ENCODE assay signal across 8 cellular contexts in genomic region chr5:78509884-78510769, GRCh38.
DNase-seq lines count a peak whose midpoint lies in the region; ATAC-seq, FAIRE-seq and TF ChIP-seq lines count a peak whose summit lies in the region.

No MANE protein-coding gene starts in this region.

- TF ChIP-seq CTCF in epithelial cell of proximal tubule (conservative IDR thresholded peaks at IDR 0.05; ENCODE audit: low read depth, low read length): peak; percentile 35

- H3K9me3 Mint-ChIP-seq in IgD-negative memory B cell: peaks cover 0 to 5% (median 0%) of the 10 kb centered on the region in 3 donors
- no peaks in the 10 kb centered on the region for H3K9me3 Mint-ChIP-seq in activated CD8-positive, alpha-beta memory T cell treated with anti-CD3 and anti-CD28 coated beads, Interleukin-2, amount 10 ng/mL, durations not matched to agents 7 days and 5 days (ENCODE audit: low read depth)

- H3K27me3 ChIP-seq in muscle layer of duodenum (ENCODE audit: low read depth, low read length): no peaks in the 10 kb centered on the region
- H3K27me3 ChIP-seq in thymus (ENCODE audit: control insufficient read depth, insufficient read depth): peaks cover 11% of the 10 kb centered on the region

- no peak for TF ChIP-seq POLR2A in H54 (IDR thresholded peaks at IDR 0.05; ENCODE audit: low read depth, low read length)

- peak overlapping the region in 1 of 3 donors; percentile 40 for H3K27ac Mint-ChIP-seq in IgD-negative memory B cell
- H3K27ac Mint-ChIP-seq in activated CD8-positive, alpha-beta memory T cell treated with anti-CD3 and anti-CD28 coated beads, Interleukin-2, amount 10 ng/mL, durations not matched to agents 7 days and 5 days: no peak overlapping the region

- peak overlapping the region; percentile 80 for H3K27ac ChIP-seq in muscle layer of duodenum (ENCODE audit: low read length)
- H3K27ac ChIP-seq in thymus (ENCODE audit: low read depth): peak overlapping the region; percentile 25

- H3K4me3 Mint-ChIP-seq in IgD-negative memory B cell: peak overlapping the region; percentile 84 to 96 (median 89)
- peak overlapping the region; percentile 68 for H3K4me3 Mint-ChIP-seq in activated CD8-positive, alpha-beta memory T cell treated with anti-CD3 and anti-CD28 coated beads, Interleukin-2, amount 10 ng/mL, durations not matched to agents 7 days and 5 days

- no peaks in the 10 kb centered on the region for H3K9me3 ChIP-seq in muscle layer of duodenum (ENCODE audit: control insufficient read depth in 1 of 2, low read length in 2 of 2)
- no peaks in the 10 kb centered on the region for H3K9me3 ChIP-seq in thymus (ENCODE audit: control insufficient read depth)

- peaks cover 16 to 49% of the 10 kb centered on the region in 2 donors for H3K4me1 ChIP-seq in muscle layer of duodenum (ENCODE audit: control insufficient read depth in 1 of 2, insufficient read depth in 2 of 2, low read length in 2 of 2)
- H3K4me1 ChIP-seq in thymus (ENCODE audit: control insufficient read depth, insufficient read depth, low read length): peaks cover 9% of the 10 kb centered on the region

- H3K4me3 ChIP-seq in epithelial cell of proximal tubule (ENCODE audit: low read depth, low read length) (peak overlapping the region; percentile 42), muscle layer of duodenum (ENCODE audit: low read depth in 1 of 2, low read length in 2 of 2) (peak overlapping the region; percentile 66 to 69), thymus (ENCODE audit: low read length) (peak overlapping the region; percentile 47)

- DNase-seq in DMS53 (lab: John Stamatoyannopoulos, UW) (peak; percentile 87), epithelial cell of proximal tubule (ENCODE audit: low read depth) (no peak), H54 (ENCODE audit: insufficient read length, low spot score) (no peak)
- DNase-seq in activated CD8-positive, alpha-beta memory T cell treated with anti-CD3 and anti-CD28 coated beads, Interleukin-2, amount 10 ng/mL, durations not matched to agents 7 days and 5 days: peak; percentile 46

- CTCF ChIA-PET in activated CD8-positive, alpha-beta memory T cell treated with anti-CD3 and anti-CD28 coated beads, Interleukin-2, amount 10 ng/mL, durations not matched to agents 7 days and 5 days (lab: Charles Lee): interaction anchor here (1.6 kb wide), 1 partner anchor 13 kb away, joined by 3 read pairs; no protein-coding TSS in a partner anchor

- H3K27me3 Mint-ChIP-seq in IgD-negative memory B cell: peaks cover 8% of the 10 kb centered on the region
- peaks cover 81% of the 10 kb centered on the region for H3K27me3 Mint-ChIP-seq in activated CD8-positive, alpha-beta memory T cell treated with anti-CD3 and anti-CD28 coated beads, Interleukin-2, amount 10 ng/mL, durations not matched to agents 7 days and 5 days

- FAIRE-seq in H54 (lab: Jason Lieb, UNC): no peak

- H3K36me3 Mint-ChIP-seq in IgD-negative memory B cell: no peaks in the 10 kb centered on the region
- no peaks in the 10 kb centered on the region for H3K36me3 Mint-ChIP-seq in activated CD8-positive, alpha-beta memory T cell treated with anti-CD3 and anti-CD28 coated beads, Interleukin-2, amount 10 ng/mL, durations not matched to agents 7 days and 5 days

- ATAC-seq in GM21381 (IDR thresholded peaks at IDR 0.05; ENCODE audit: unreplicated experiment): peak; percentile 80
- ATAC-seq in activated CD8-positive, alpha-beta memory T cell treated with anti-CD3 and anti-CD28 coated beads, Interleukin-2, amount 10 ng/mL, durations not matched to agents 7 days and 5 days: peak; percentile 77

- no peaks in the 10 kb centered on the region for H3K36me3 ChIP-seq in muscle layer of duodenum (ENCODE audit: control insufficient read depth in 1 of 2, insufficient read depth in 2 of 2, low read length in 2 of 2)
- H3K36me3 ChIP-seq in thymus (ENCODE audit: control insufficient read depth, insufficient read depth): no peaks in the 10 kb centered on the region

- peaks cover 12 to 14% (median 14%) of the 10 kb centered on the region in 3 donors for H3K4me1 Mint-ChIP-seq in IgD-negative memory B cell
- H3K4me1 Mint-ChIP-seq in activated CD8-positive, alpha-beta memory T cell treated with anti-CD3 and anti-CD28 coated beads, Interleukin-2, amount 10 ng/mL, durations not matched to agents 7 days and 5 days: peaks cover 14% of the 10 kb centered on the region

- WGBS in thymus: 3% methylated on average over 61 of the region's 61 CpGs

Comparison
In these comparisons a context has a peak if more than half of its experiments do, and no peak if none do; other contexts are left out.
1. DNase-seq: peak in DMS53 (single experiment) and activated CD8-positive, alpha-beta memory T cell treated with anti-CD3 and anti-CD28 coated beads, Interleukin-2, amount 10 ng/mL, durations not matched to agents 7 days and 5 days (single experiment); none in epithelial cell of proximal tubule (single experiment) and H54 (single experiment).
2. Peak in every context shown above with its lines, with median percentiles within 50 percentile points of each other: H3K4me3 ChIP-seq.